24 cellular contexts compared by ENCODE assay signal in genomic region chr2:120656273-120656960, GRCh38.
DNase-seq lines count a peak whose midpoint lies in the region; ATAC-seq and TF ChIP-seq lines count a peak whose summit lies in the region.
"Had no signal": no experiment of that assay in that cellular context is flagged by ENCODE, and none has a peak within 500 bp of the region (broad histone marks: within the 10 kb centered on the region; RNA-seq: fewer than 3 reads in every experiment).

No MANE protein-coding gene starts in this region.

- ATAC-seq in HG02885 (IDR thresholded peaks at IDR 0.05; ENCODE audit: poor library complexity, unreplicated experiment) (no peak), GM21526 (IDR thresholded peaks at IDR 0.05; ENCODE audit: low FRiP score, unreplicated experiment) (no peak)
- ATAC-seq: A549; activated CD8-positive, alpha-beta memory T cell treated with anti-CD3 and anti-CD28 coated beads, Interleukin-2, amount 10 ng/mL, durations not matched to agents 7 days and 5 days; esophagus mucosa; gastrocnemius medialis had no signal

- DNase-seq in NCI-H345 (lab: John Stamatoyannopoulos, UW), result peak; percentile 9
- DNase-seq in NCI-H345 treated with DMSO at 0.1 percent for 48 hours (lab: John Stamatoyannopoulos, UW; ENCODE audit: unreplicated experiment), result no peak
- DNase-seq in midbrain (lab: John Stamatoyannopoulos, UW), result peak; percentile 41
- peak; percentile 54 for DNase-seq in type B pancreatic cell (ENCODE audit: extremely low spot score, unreplicated experiment)
- DNase-seq in HT-29 (ENCODE audit: low spot score), result no peak
- DNase-seq: activated CD4-positive, alpha-beta T cell treated with anti-CD3 and anti-CD28 coated beads, Interleukin-2, amount 10 ng/mL, durations not matched to agents 7 days and 5 days; activated CD8-positive, alpha-beta memory T cell treated with anti-CD3 and anti-CD28 coated beads, Interleukin-2, amount 10 ng/mL, durations not matched to agents 7 days and 5 days; COR-L47; effector memory CD4-positive, alpha-beta T cell; gastrocnemius medialis; mammary epithelial cell; NCI-H1694; NCI-H524 treated with DMSO at 0.1 percent for 48 hours; sigmoid colon; stimulated activated CD4-positive, alpha-beta T cell treated with anti-CD3 and anti-CD28 coated beads, Interleukin-15, amount 100 ng/mL, for 24 hours; stimulated activated CD8-positive, alpha-beta memory T cell treated with anti-CD3 and anti-CD28 coated beads, Interleukin-4, amount 100 ng/mL, for 48 hours had no signal

- no peak for TF ChIP-seq CTCF in brain (conservative IDR thresholded peaks at IDR 0.05)
- no peak for TF ChIP-seq CTCF in type B pancreatic cell (conservative IDR thresholded peaks at IDR 0.05)

- H3K36me3 Mint-ChIP-seq in brain (no peaks in the 10 kb centered on the region), type B pancreatic cell (no peaks in the 10 kb centered on the region)
- H3K36me3 Mint-ChIP-seq: activated CD8-positive, alpha-beta memory T cell treated with anti-CD3 and anti-CD28 coated beads, Interleukin-2, amount 10 ng/mL, durations not matched to agents 7 days and 5 days; IgD-negative memory B cell had no signal

- H3K4me3 Mint-ChIP-seq in brain, result peak overlapping the region in 2 of 5 experiments; percentile 59 to 63
- peak overlapping the region; percentile 44 for H3K4me3 Mint-ChIP-seq in type B pancreatic cell
- H3K4me3 Mint-ChIP-seq: activated CD4-positive, alpha-beta T cell treated with anti-CD3 and anti-CD28 coated beads, Interleukin-2, amount 10 ng/mL, durations not matched to agents 7 days and 5 days; activated CD8-positive, alpha-beta memory T cell treated with anti-CD3 and anti-CD28 coated beads, Interleukin-2, amount 10 ng/mL, durations not matched to agents 7 days and 5 days; activated naive CD8-positive, alpha-beta T cell; IgD-negative memory B cell; T-helper 1 cell treated with Interleukin-12 subunit alpha and Interleukin-12 subunit beta and Interleukin-4 antibody, amounts not matched to agents 30 μg/mL and 1 μg/mL, for 36 hours had no signal

- H3K27ac Mint-ChIP-seq in brain (peak overlapping the region in 4 of 5 experiments; percentile 67 to 92 (median 88)), type B pancreatic cell (no peak overlapping the region)
- H3K27ac Mint-ChIP-seq: activated CD4-positive, alpha-beta T cell treated with anti-CD3 and anti-CD28 coated beads, Interleukin-2, amount 10 ng/mL, durations not matched to agents 7 days and 5 days; activated CD8-positive, alpha-beta memory T cell treated with anti-CD3 and anti-CD28 coated beads, Interleukin-2, amount 10 ng/mL, durations not matched to agents 7 days and 5 days; activated naive CD8-positive, alpha-beta T cell; IgD-negative memory B cell; T-helper 1 cell treated with Interleukin-12 subunit alpha and Interleukin-12 subunit beta and Interleukin-4 antibody, amounts not matched to agents 30 μg/mL and 1 μg/mL, for 36 hours had no signal

- H3K27me3 Mint-ChIP-seq in brain, result peaks cover 13% of the 10 kb centered on the region
- peaks cover 18% of the 10 kb centered on the region for H3K27me3 Mint-ChIP-seq in type B pancreatic cell
- H3K27me3 Mint-ChIP-seq: activated CD8-positive, alpha-beta memory T cell treated with anti-CD3 and anti-CD28 coated beads, Interleukin-2, amount 10 ng/mL, durations not matched to agents 7 days and 5 days had no signal

- H3K9me3 Mint-ChIP-seq in brain, result peaks cover 10 to 35% (median 20%) of the 10 kb centered on the region in 5 experiments
- no peaks in the 10 kb centered on the region for H3K9me3 Mint-ChIP-seq in type B pancreatic cell
- H3K9me3 Mint-ChIP-seq: IgD-negative memory B cell had no signal

- peaks cover 42% of the 10 kb centered on the region for H3K4me1 Mint-ChIP-seq in brain
- H3K4me1 Mint-ChIP-seq in type B pancreatic cell (ENCODE audit: unreplicated experiment), result peaks cover 38% of the 10 kb centered on the region
- H3K4me1 Mint-ChIP-seq: activated CD4-positive, alpha-beta T cell treated with anti-CD3 and anti-CD28 coated beads, Interleukin-2, amount 10 ng/mL, durations not matched to agents 7 days and 5 days; activated CD8-positive, alpha-beta memory T cell treated with anti-CD3 and anti-CD28 coated beads, Interleukin-2, amount 10 ng/mL, durations not matched to agents 7 days and 5 days; IgD-negative memory B cell had no signal

Comparison
In these comparisons a context has a peak if more than half of its experiments do, and no peak if none do; other contexts are left out.
1. DNase-seq: peak in NCI-H345 (single experiment), midbrain (single experiment) and type B pancreatic cell (single experiment); none in NCI-H345 treated with DMSO at 0.1 percent for 48 hours (single experiment) and HT-29 (single experiment).